In the genomic region with DNA sequence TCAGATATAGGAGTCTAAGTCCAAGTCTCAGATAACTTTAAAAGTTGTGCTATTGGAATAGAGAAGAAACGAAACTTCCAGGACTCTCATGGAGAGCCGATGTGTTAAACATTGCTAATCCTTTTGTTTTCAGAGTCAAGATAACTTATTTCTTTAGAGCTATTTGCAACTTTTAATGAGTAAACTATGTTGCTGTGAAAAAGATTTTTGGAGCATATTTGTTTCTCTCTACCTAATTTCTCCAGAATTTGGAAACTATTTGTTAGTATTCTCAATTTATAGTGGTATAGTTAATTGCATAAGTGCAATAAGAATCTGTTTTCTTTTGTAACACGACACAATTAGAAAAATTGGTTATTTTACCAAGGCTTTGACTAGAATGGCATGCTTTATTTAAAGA, we compare ENCODE assay signal across 20 cellular contexts.
"Had no signal": no experiment of that assay in that cellular context is flagged by ENCODE, and none has a peak within 500 bp of the region (broad histone marks: within the 10 kb centered on the region; RNA-seq: fewer than 3 reads in every experiment).

No MANE protein-coding gene starts in this region.

- H3K36me3 ChIP-seq: Peyer's patch, SJCRH30 had no signal

- H3K4me2 ChIP-seq: PC-9 had no signal

- H3K9me3 ChIP-seq: Peyer's patch had no signal

- H3K27ac ChIP-seq: PC-9, Peyer's patch, SJCRH30 had no signal

- H3K4me1 ChIP-seq: Peyer's patch had no signal

- DNase-seq: IMR-90, Karpas-422, KG1, MM.1S, NCI-H1048, NCI-H1105, NCI-H1436 treated with DMSO at 0.1 percent for 48 hours, NCI-H1694, NCI-H187 treated with DMSO at 0.1 percent for 48 hours, NCI-H2029 treated with DMSO at 0.1 percent for 48 hours, NCI-H226, NCI-H446, NCI-H510A, NCI-H524 treated with DMSO at 0.1 percent for 48 hours, NCI-H69, NCI-H774, PC-9, Peyer's patch, SHP77 treated with DMSO at 0.1 percent for 48 hours, SJCRH30 had no signal

- H3K4me3 ChIP-seq: PC-9, Peyer's patch, SJCRH30 had no signal

- H3K27me3 ChIP-seq: Peyer's patch, SJCRH30 had no signal

- H2AFZ ChIP-seq: PC-9 had no signal
